In genomic region chr12:125968413-125968812, GRCh38 we compare ENCODE assay signal across 35 cellular contexts.
DNase-seq lines count a peak whose midpoint lies in the region; ATAC-seq, FAIRE-seq and TF ChIP-seq lines count a peak whose summit lies in the region.
"Had no signal": no experiment of that assay in that cellular context is flagged by ENCODE, and none has a peak within 500 bp of the region (broad histone marks: within the 10 kb centered on the region; RNA-seq: fewer than 3 reads in every experiment).

No MANE protein-coding gene starts in this region.

- H2AFZ ChIP-seq in HepG2 (ENCODE audit: low read length) (no peak overlapping the region), GM23338 (no peak overlapping the region)

- H3K36me3 Mint-ChIP-seq in GM23338 (ENCODE audit: low read depth), result peaks cover 25% of the 10 kb centered on the region; the same call in 2 of the 3 replicates
- H3K36me3 Mint-ChIP-seq: CD14-positive monocyte; CD4-positive, alpha-beta memory T cell; CD4-positive, CD25-positive, alpha-beta regulatory T cell; CD8-positive, alpha-beta memory T cell; CD8-positive, alpha-beta T cell had no signal

- no peaks in the 10 kb centered on the region for H3K27me3 Mint-ChIP-seq in GM23338 (ENCODE audit: insufficient read depth, low read depth, poor library complexity)
- H3K27me3 Mint-ChIP-seq: B cell; CD4-positive, alpha-beta memory T cell; CD4-positive, alpha-beta T cell; CD4-positive, CD25-positive, alpha-beta regulatory T cell had no signal

- H3K27me3 ChIP-seq in HepG2 (ENCODE audit: control insufficient read depth in 1 of 2, insufficient read depth in 2 of 2, low read length in 2 of 2) (no peaks in the 10 kb centered on the region), right lobe of liver (no peaks in the 10 kb centered on the region), GM23338 (ENCODE audit: insufficient read depth) (no peaks in the 10 kb centered on the region)
- H3K27me3 ChIP-seq: BE2C; BLaER1; BLaER1 treated with 17β-estradiol and CSF1 and Interleukin-3, amounts not matched to agents 10 nM and 100 nM had no signal

- ATAC-seq in HepG2, result no peak
- no peak for ATAC-seq in right lobe of liver
- no peak for ATAC-seq in GM23338
- no peak for ATAC-seq in HG03175 (IDR thresholded peaks at IDR 0.05; ENCODE audit: unreplicated experiment)
- ATAC-seq: A549; CD8-positive, alpha-beta T cell had no signal

- no peaks in the 10 kb centered on the region for H3F3A ChIP-seq in GM23338 (replicated peaks; ENCODE audit: low read depth)

- TF ChIP-seq CTCF in HepG2 (CRISPR knock-in tag; IDR thresholded peaks at IDR 0.05) (no peak), right lobe of liver (IDR thresholded peaks at IDR 0.05) (no peak), GM23338 (conservative IDR thresholded peaks at IDR 0.05; ENCODE audit: low read depth in 2 of 2) (no peak)

- no peak for TF ChIP-seq POLR2A in HepG2 (IDR thresholded peaks at IDR 0.05; ENCODE audit: insufficient read depth in 1 of 2, low read depth in 2 of 2, low read length in 2 of 2)
- no peak for TF ChIP-seq POLR2A in right lobe of liver (IDR thresholded peaks at IDR 0.05)

- peaks cover 92% of the 10 kb centered on the region for H3K9me3 Mint-ChIP-seq in GM23338

- no peak for TF ChIP-seq EP300 in HepG2 (IDR thresholded peaks at IDR 0.05; ENCODE audit: low read depth in 2 of 2, low read length in 2 of 2)
- TF ChIP-seq EP300 in HepG2 (CRISPR knock-in tag; IDR thresholded peaks at IDR 0.05; ENCODE audit: borderline replicate concordance), result no peak

- no peaks in the 10 kb centered on the region for H3K79me2 ChIP-seq in HepG2 (ENCODE audit: insufficient read depth, low read length)
- H3K79me2 ChIP-seq in GM23338 (replicated peaks; ENCODE audit: insufficient read depth), result no peaks in the 10 kb centered on the region

- intact Hi-C loops in HepG2 (cut with micrococcal nuclease; ENCODE audit: unreplicated experiment), result no loop called here
- intact Hi-C loops in right lobe of liver (cut with DNase I), result no loop called here

- H3K4me3 ChIP-seq in HepG2 (replicated peaks in 1 of 3; ENCODE audit: insufficient read depth in 1 of 3, low read depth in 2 of 3, low read length in 3 of 3) (no peak overlapping the region), right lobe of liver (no peak overlapping the region), GM23338 (no peak overlapping the region), SK-N-MC (no peak overlapping the region)
- H3K4me3 ChIP-seq: A549; BLaER1; BLaER1 treated with 17β-estradiol and CSF1 and Interleukin-3, amounts not matched to agents 10 nM and 100 nM had no signal

- in situ Hi-C loops in HepG2 (cut with HindIII; ENCODE audit: extremely low pct_ligation_motif_present, low pct_unique_long_range_greater_than_20kb), result no loop called here

- no peaks in the 10 kb centered on the region for H3K4me1 Mint-ChIP-seq in GM23338
- H3K4me1 Mint-ChIP-seq: B cell; CD14-positive monocyte; CD4-positive, alpha-beta memory T cell; CD4-positive, CD25-positive, alpha-beta regulatory T cell; CD8-positive, alpha-beta memory T cell had no signal

- no peak overlapping the region for H3K27ac Mint-ChIP-seq in GM23338
- H3K27ac Mint-ChIP-seq: B cell; CD14-positive monocyte; CD4-positive, alpha-beta memory T cell; CD4-positive, alpha-beta T cell; CD4-positive, CD25-positive, alpha-beta regulatory T cell; CD8-positive, alpha-beta memory T cell; CD8-positive, alpha-beta T cell had no signal

- CTCF ChIA-PET in HepG2 (lab: Yijun Ruan, JAX; ENCODE audit: low intra/inter-chr PET ratio, low total read pairs), result no interaction called here

- DNase-seq in HepG2 (ENCODE audit: low spot score) (no peak), right lobe of liver (no peak), GM23338 (ENCODE audit: low spot score) (no peak), SK-N-MC (ENCODE audit: low read depth, low spot score) (no peak)
- no peak for DNase-seq in activated CD4-positive, CD25-positive, alpha-beta regulatory T cell (lab: John Stamatoyannopoulos, UW)
- DNase-seq: 8988T; ACHN; AML-193; BE2C; C1 segment of cervical spinal cord; Caco-2; Calu3; CD4-positive, alpha-beta memory T cell; CD4-positive, alpha-beta T cell; CD4-positive, CD25-positive, alpha-beta regulatory T cell; CD8-positive, alpha-beta memory T cell; CD8-positive, alpha-beta T cell; COR-L47; DMS 273 treated with DMSO at 0.1 percent for 48 hours; DMS153; DMS53; DMS79; DMS79 treated with DMSO at 0.1 percent for 48 hours; DND-41; EL had no signal

- no peaks in the 10 kb centered on the region for H3K4me1 ChIP-seq in HepG2 (ENCODE audit: insufficient read depth, low read length)
- H3K4me1 ChIP-seq in right lobe of liver, result peaks cover 0 to 11% (median 0%) of the 10 kb centered on the region in 4 donors
- H3K4me1 ChIP-seq in GM23338 (ENCODE audit: insufficient read depth), result no peaks in the 10 kb centered on the region
- H3K4me1 ChIP-seq: A549; BE2C; BLaER1; BLaER1 treated with 17β-estradiol and CSF1 and Interleukin-3, amounts not matched to agents 10 nM and 100 nM; Caco-2 had no signal

- H3K9me3 ChIP-seq in HepG2 (ENCODE audit: low read length) (no peaks in the 10 kb centered on the region), right lobe of liver (no peaks in the 10 kb centered on the region), SK-N-MC (ENCODE audit: low read depth, low read length) (no peaks in the 10 kb centered on the region)
- H3K9me3 ChIP-seq: A549, BE2C, BLaER1, Caco-2 had no signal

- 4% methylated on average over 2 of the region's 2 CpGs for WGBS in HepG2 (ENCODE audit: low lambda C conversion rate)
- WGBS in right lobe of liver (ENCODE audit: insufficient coverage, low coverage, low lambda C conversion rate, missing lambda C conversion rate), result 86% methylated on average over 2 of the region's 2 CpGs

- H4K20me1 ChIP-seq in HepG2 (ENCODE audit: insufficient read depth, low read length) (no peaks in the 10 kb centered on the region), GM23338 (replicated peaks; ENCODE audit: insufficient read depth) (no peaks in the 10 kb centered on the region)
- H4K20me1 ChIP-seq: BLaER1; BLaER1 treated with 17β-estradiol and CSF1 and Interleukin-3, amounts not matched to agents 10 nM and 100 nM had no signal

- no peak overlapping the region for H3K4me3 Mint-ChIP-seq in GM23338
- H3K4me3 Mint-ChIP-seq: B cell; CD14-positive monocyte; CD4-positive, alpha-beta memory T cell; CD4-positive, alpha-beta T cell; CD4-positive, CD25-positive, alpha-beta regulatory T cell; CD8-positive, alpha-beta memory T cell; CD8-positive, alpha-beta T cell had no signal

- no peak overlapping the region for H3K9ac ChIP-seq in HepG2 (ENCODE audit: insufficient read depth, low read depth, low read length)
- H3K9ac ChIP-seq in SK-N-MC (ENCODE audit: insufficient read length), result no peak overlapping the region
- H3K9ac ChIP-seq: BLaER1; BLaER1 treated with 17β-estradiol and CSF1 and Interleukin-3, amounts not matched to agents 10 nM and 100 nM had no signal

- no peak for FAIRE-seq in HepG2 (lab: Jason Lieb, UNC)
- FAIRE-seq: A204.1, A549, D721Med had no signal

- H3K9me2 ChIP-seq in GM23338 (ENCODE audit: insufficient read depth), result no peaks in the 10 kb centered on the region

- TF ChIP-seq RAD21 in HepG2 (CRISPR knock-in tag; IDR thresholded peaks at IDR 0.05), result no peak

- H3K4me2 ChIP-seq in HepG2 (ENCODE audit: low read depth, low read length) (no peak overlapping the region), GM23338 (no peak overlapping the region)
- H3K4me2 ChIP-seq: A549; BLaER1; BLaER1 treated with 17β-estradiol and CSF1 and Interleukin-3, amounts not matched to agents 10 nM and 100 nM had no signal

- no TSS peak for BruUV-seq in HepG2 (replicated peaks; lab: Mats Ljungman, UMichigan)

- POLR2A ChIA-PET in HepG2 (lab: Yijun Ruan, JAX), result no interaction called here

- H3K27ac ChIP-seq in HepG2 (ENCODE audit: extremely low read length, insufficient read depth, low read length) (no peak overlapping the region), right lobe of liver (no peak overlapping the region), GM23338 (ENCODE audit: low read depth) (no peak overlapping the region), SK-N-MC (peak overlapping the region; percentile 28; the same call in 1 of the 2 replicates)
- H3K27ac ChIP-seq: 22Rv1; A549; BLaER1; BLaER1 treated with 17β-estradiol and CSF1 and Interleukin-3, amounts not matched to agents 10 nM and 100 nM; C4-2B had no signal

- H3K36me3 ChIP-seq in HepG2 (replicated peaks in 1 of 2; ENCODE audit: control insufficient read depth in 1 of 2, insufficient read depth in 2 of 2, low read length in 2 of 2) (no peaks in the 10 kb centered on the region), right lobe of liver (no peaks in the 10 kb centered on the region), GM23338 (ENCODE audit: insufficient read depth) (no peaks in the 10 kb centered on the region; the same call in 1 of the 2 replicates), SK-N-MC (ENCODE audit: insufficient read depth, low read length) (no peaks in the 10 kb centered on the region)
- H3K36me3 ChIP-seq: BE2C; BLaER1; BLaER1 treated with 17β-estradiol and CSF1 and Interleukin-3, amounts not matched to agents 10 nM and 100 nM had no signal

TF ChIP-seq in HepG2, 621 proteins besides CTCF, POLR2A, EP300 and RAD21:
- TF ChIP-seq ZNF720 (CRISPR knock-in tag; IDR thresholded peaks at IDR 0.05) (no peak), CREB1 (IDR thresholded peaks at IDR 0.05) (peak; percentile 96), CREB1 (CRISPR knock-in tag; IDR thresholded peaks at IDR 0.05) (no peak), ATF7 (IDR thresholded peaks at IDR 0.05) (peak; percentile 79), ATF7 (CRISPR knock-in tag; IDR thresholded peaks at IDR 0.05) (no peak)

TF ChIP-seq in GM23338, 12 proteins besides CTCF, POLR2A, EP300 and RAD21:
- TF ChIP-seq EZH2 (IDR thresholded peaks at IDR 0.05; ENCODE audit: low read depth, unreplicated experiment) (no peak), CREB1 (CRISPR knock-in tag; IDR thresholded peaks at IDR 0.05; ENCODE audit: low read depth) (peak; percentile 48; the same call in 1 of the 2 replicates)
